ENCODE assay signal across 14 cellular contexts in the genomic region with DNA sequence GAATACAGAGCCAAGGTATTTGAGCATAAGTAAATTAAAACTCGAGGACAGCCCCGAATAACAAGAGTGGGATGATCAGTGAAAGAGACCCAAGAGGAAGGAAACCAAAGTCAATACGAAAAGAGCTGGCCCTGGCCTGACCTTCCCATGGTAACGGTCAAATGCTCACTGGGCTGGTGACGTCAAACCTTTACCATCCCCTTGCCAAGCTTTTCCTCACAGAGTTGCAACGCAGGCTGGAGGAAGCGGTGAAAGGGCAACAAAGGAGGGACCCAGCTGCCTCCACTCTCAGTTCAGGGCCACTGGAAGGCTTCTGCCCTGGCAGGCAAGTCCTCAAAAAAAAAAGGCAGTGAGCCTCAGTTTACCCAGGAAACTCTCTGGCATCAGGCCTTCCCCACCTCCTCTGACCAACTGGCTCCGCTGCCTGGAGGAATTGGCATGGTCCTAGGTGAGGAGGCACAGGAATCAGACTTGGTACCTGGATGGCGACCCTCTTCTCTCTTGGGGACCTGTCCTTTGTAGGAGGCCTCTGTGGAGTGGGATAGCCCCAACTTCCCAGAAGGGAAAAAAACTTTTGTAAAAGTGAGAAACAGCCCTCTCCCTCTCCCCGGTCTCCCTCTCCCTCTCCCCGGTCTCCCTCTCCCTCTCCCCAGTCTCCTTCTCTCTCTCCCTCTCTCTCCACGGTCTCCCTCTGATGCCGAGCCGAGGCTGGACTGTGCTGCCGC.
DNase-seq lines count a peak whose midpoint lies in the region; ATAC-seq and TF ChIP-seq lines count a peak whose summit lies in the region.
"Had no signal": no experiment of that assay in that cellular context is flagged by ENCODE, and none has a peak within 500 bp of the region (broad histone marks: within the 10 kb centered on the region; RNA-seq: fewer than 3 reads in every experiment).

No MANE protein-coding gene starts in this region.

- H3K9me2 ChIP-seq in GM23338 (ENCODE audit: insufficient read depth) = peaks cover 4% of the 10 kb centered on the region; the same call in 1 of the 2 replicates

- no peak overlapping the region for H2AFZ ChIP-seq in neural progenitor cell (replicated peaks)
- H2AFZ ChIP-seq in GM23338 = no peak overlapping the region

- intact Hi-C loops in CD14-positive monocyte (cut with micrococcal nuclease) = no loop called here

- H3K4me2 ChIP-seq in neural progenitor cell = no peak overlapping the region
- H3K4me2 ChIP-seq in GM23338 = no peak overlapping the region

- ATAC-seq in GM23338 = no peak
- no peak for ATAC-seq in GM18505 (IDR thresholded peaks at IDR 0.05; ENCODE audit: unreplicated experiment)
- no peak for ATAC-seq in GM21737 (IDR thresholded peaks at IDR 0.05; ENCODE audit: unreplicated experiment)
- no peak for ATAC-seq in activated CD4-positive, CD25-positive, alpha-beta regulatory T cell treated with anti-CD3 and anti-CD28 coated beads, Interleukin-2, amount 50 U/mL, for 24 hours
- ATAC-seq: HCT116 had no signal

- peaks cover 0 to 4% of the 10 kb centered on the region in 2 donors for H3K36me3 Mint-ChIP-seq in CD14-positive monocyte
- no peaks in the 10 kb centered on the region for H3K36me3 Mint-ChIP-seq in neural progenitor cell
- H3K36me3 Mint-ChIP-seq in GM23338 (ENCODE audit: low read depth) = peaks cover 28% of the 10 kb centered on the region

- H3K9ac ChIP-seq in neural progenitor cell = no peak overlapping the region

- no peaks in the 10 kb centered on the region for H3K27me3 ChIP-seq in neural progenitor cell
- no peaks in the 10 kb centered on the region for H3K27me3 ChIP-seq in GM23338 (ENCODE audit: insufficient read depth)

- H3F3A ChIP-seq in neural progenitor cell (ENCODE audit: low read depth) = no peaks in the 10 kb centered on the region
- no peaks in the 10 kb centered on the region for H3F3A ChIP-seq in GM23338 (replicated peaks; ENCODE audit: low read depth)

- H4K20me1 ChIP-seq in neural progenitor cell (ENCODE audit: low read depth) (no peaks in the 10 kb centered on the region), GM23338 (replicated peaks; ENCODE audit: insufficient read depth) (no peaks in the 10 kb centered on the region)

- H3K27me3 Mint-ChIP-seq in CD14-positive monocyte (ENCODE audit: low read depth in 3 of 3) = no peaks in the 10 kb centered on the region
- no peaks in the 10 kb centered on the region for H3K27me3 Mint-ChIP-seq in neural progenitor cell (ENCODE audit: insufficient read depth, low read depth)
- H3K27me3 Mint-ChIP-seq in GM23338 (ENCODE audit: insufficient read depth, low read depth, poor library complexity) = peaks cover 7% of the 10 kb centered on the region

- TF ChIP-seq POLR2A in GM18505 (IDR thresholded peaks at IDR 0.05; ENCODE audit: borderline replicate concordance, extremely low read depth, insufficient read depth, insufficient read length) = no peak

- H3K4me1 Mint-ChIP-seq in CD14-positive monocyte (peaks cover 55% of the 10 kb centered on the region), neural progenitor cell (peaks cover 26% of the 10 kb centered on the region), GM23338 (no peaks in the 10 kb centered on the region; the same call in 2 of the 3 replicates)
- H3K4me1 Mint-ChIP-seq: B cell had no signal

- DNase-seq in CD14-positive monocyte (ENCODE audit: low spot score) (peak; percentile 94), SHP77 (lab: John Stamatoyannopoulos, UW) (peak; percentile 80 to 83), foreskin fibroblast (peak; percentile 77 to 89), neural progenitor cell (ENCODE audit: low spot score) (no peak), GM23338 (ENCODE audit: low spot score) (no peak)
- DNase-seq: central memory CD4-positive, alpha-beta T cell; NCI-H82; nucleus accumbens had no signal

- H3K36me3 ChIP-seq in neural progenitor cell = no peaks in the 10 kb centered on the region
- H3K36me3 ChIP-seq in GM23338 (ENCODE audit: insufficient read depth) = no peaks in the 10 kb centered on the region

- peak overlapping the region; percentile 90 to 97 (median 94) for H3K27ac Mint-ChIP-seq in CD14-positive monocyte
- peak overlapping the region; percentile 24 for H3K27ac Mint-ChIP-seq in neural progenitor cell
- H3K27ac Mint-ChIP-seq in GM23338 = no peak overlapping the region
- H3K27ac Mint-ChIP-seq: activated T-helper 1 cell treated with anti-CD3 and anti-CD28 coated beads, Interleukin-12 subunit alpha, Interleukin-12 subunit beta, Interleukin-2, Interleukin-4 antibody, amounts not matched to agents 30 ng/mL and 10 ng/mL and 1 ng/mL, durations not matched to agents 14 hours and 24 hours and 36 hours; B cell had no signal

- H3K27ac ChIP-seq in neural progenitor cell = no peak overlapping the region
- no peak overlapping the region for H3K27ac ChIP-seq in GM23338 (ENCODE audit: low read depth)

- H3K79me2 ChIP-seq in neural progenitor cell (ENCODE audit: low read depth) (no peaks in the 10 kb centered on the region), GM23338 (replicated peaks; ENCODE audit: insufficient read depth) (no peaks in the 10 kb centered on the region)

- no peaks in the 10 kb centered on the region for H3K4me1 ChIP-seq in neural progenitor cell
- H3K4me1 ChIP-seq in GM23338 (ENCODE audit: insufficient read depth) = no peaks in the 10 kb centered on the region

- H3K9me3 Mint-ChIP-seq in CD14-positive monocyte (no peaks in the 10 kb centered on the region), neural progenitor cell (peaks cover 17% of the 10 kb centered on the region), GM23338 (peaks cover 45% of the 10 kb centered on the region)
- H3K9me3 Mint-ChIP-seq: activated T-helper 1 cell treated with anti-CD3 and anti-CD28 coated beads, Interleukin-12 subunit alpha, Interleukin-12 subunit beta, Interleukin-2, Interleukin-4 antibody, amounts not matched to agents 30 ng/mL and 10 ng/mL and 1 ng/mL, durations not matched to agents 14 hours and 24 hours and 36 hours had no signal

- H3K4me3 ChIP-seq in foreskin fibroblast (ENCODE audit: low read depth in 1 of 2, low read length in 2 of 2) = no peak overlapping the region
- H3K4me3 ChIP-seq in neural progenitor cell = no peak overlapping the region
- no peak overlapping the region for H3K4me3 ChIP-seq in GM23338

- H3K4me3 Mint-ChIP-seq in CD14-positive monocyte (peak overlapping the region; percentile 24 to 53), neural progenitor cell (no peak overlapping the region), GM23338 (no peak overlapping the region)
- H3K4me3 Mint-ChIP-seq: activated T-helper 1 cell treated with anti-CD3 and anti-CD28 coated beads, Interleukin-12 subunit alpha, Interleukin-12 subunit beta, Interleukin-2, Interleukin-4 antibody, amounts not matched to agents 30 ng/mL and 10 ng/mL and 1 ng/mL, durations not matched to agents 14 hours and 24 hours and 36 hours; B cell had no signal

- no peaks in the 10 kb centered on the region for H3K9me3 ChIP-seq in neural progenitor cell (ENCODE audit: low read depth)

- TF ChIP-seq CTCF in CD14-positive monocyte (IDR thresholded peaks at IDR 0.05) = no peak
- TF ChIP-seq CTCF in foreskin fibroblast (IDR thresholded peaks at IDR 0.05; ENCODE audit: low read depth, low read length) = no peak
- no peak for TF ChIP-seq CTCF in neural progenitor cell (IDR thresholded peaks at IDR 0.05)
- TF ChIP-seq CTCF in GM23338 (conservative IDR thresholded peaks at IDR 0.05; ENCODE audit: low read depth in 2 of 2) = no peak

TF ChIP-seq in GM23338, 12 proteins besides CTCF, POLR2A, EP300 and RAD21 (continues in another document):
- TF ChIP-seq CREB1 (CRISPR knock-in tag; IDR thresholded peaks at IDR 0.05; ENCODE audit: low read depth) (no peak), ZNF114 (CRISPR knock-in tag; IDR thresholded peaks at IDR 0.05) (no peak), EZH2 (IDR thresholded peaks at IDR 0.05; ENCODE audit: low read depth, unreplicated experiment) (no peak), STAT1 (IDR thresholded peaks at IDR 0.05; ENCODE audit: unreplicated experiment) (no peak)

Comparison
In these comparisons a context has a peak if more than half of its experiments do, and no peak if none do; other contexts are left out.
1. DNase-seq: peak in CD14-positive monocyte (single experiment), SHP77 (2 of 2) and foreskin fibroblast (2 of 2); none in neural progenitor cell (single experiment) and GM23338 (single experiment).
2. H3K4me3 Mint-ChIP-seq: peak in CD14-positive monocyte (2 of 2); none in neural progenitor cell (single experiment) and GM23338 (single experiment).